In the genomic region with DNA sequence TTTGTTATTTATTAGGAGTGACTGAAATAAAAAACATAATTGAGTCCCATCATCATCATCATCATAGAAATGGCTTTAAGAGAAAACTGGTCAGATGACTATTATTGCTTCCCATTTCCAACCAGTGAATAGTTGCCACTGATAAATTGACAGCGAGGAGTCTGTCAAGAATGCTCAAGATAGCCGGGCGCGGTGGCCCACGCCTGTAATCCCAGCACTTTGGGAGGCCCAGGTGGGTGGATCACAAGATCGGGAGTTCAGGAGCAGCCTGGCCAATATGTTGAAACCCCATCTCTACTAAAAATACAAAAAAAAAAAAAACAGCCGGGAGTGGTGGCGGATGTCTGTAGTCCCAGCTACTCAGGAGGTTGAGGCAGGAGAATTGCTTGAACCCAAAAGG, we compare ENCODE assay signal across 20 cellular contexts. TPM values are rescaled to one million over a fixed set of nuclear protein-coding genes. Genes with fewer than 3 reads are reported as not detected.
DNase-seq lines count a peak whose midpoint lies in the region; ATAC-seq and TF ChIP-seq lines count a peak whose summit lies in the region.
"Had no signal": no experiment of that assay in that cellular context is flagged by ENCODE, and none has a peak within 500 bp of the region (broad histone marks: within the 10 kb centered on the region; RNA-seq: fewer than 3 reads in every experiment).

No MANE protein-coding gene starts in this region.

- H3K27ac Mint-ChIP-seq in Calu3 (ENCODE audit: unreplicated experiment), result no peak overlapping the region
- no peak overlapping the region for H3K27ac Mint-ChIP-seq in activated T-helper 17 cell treated with anti-CD3 and anti-CD28 coated beads, Interleukin-2, amount 50 U/mL, for 72 hours
- peak overlapping the region in 1 of 2 donors; percentile 47 for H3K27ac Mint-ChIP-seq in natural killer cell treated with Interleukin-12 subunit alpha and Interleukin-12 subunit beta and Interleukin-15 and Interleukin-18, amount 100 ng/mL, for 72 hours

- peaks cover 8% of the 10 kb centered on the region for H3K4me1 ChIP-seq in prostate gland (replicated peaks)
- H3K4me1 ChIP-seq: SJSA1 had no signal

- H3K4me1 Mint-ChIP-seq in Calu3 (ENCODE audit: low read depth, unreplicated experiment), result peaks cover 10% of the 10 kb centered on the region
- peaks cover 16% of the 10 kb centered on the region for H3K4me1 Mint-ChIP-seq in activated T-helper 17 cell treated with anti-CD3 and anti-CD28 coated beads, Interleukin-2, amount 50 U/mL, for 72 hours
- H3K4me1 Mint-ChIP-seq in natural killer cell treated with Interleukin-12 subunit alpha and Interleukin-12 subunit beta and Interleukin-15 and Interleukin-18, amount 100 ng/mL, for 72 hours (ENCODE audit: low read depth in 2 of 2), result peaks cover 16 to 21% of the 10 kb centered on the region in 2 donors

- TSS peak; percentile 34 for BruUV-seq in Calu3 (replicated peaks; lab: Mats Ljungman, UMichigan)

- TF ChIP-seq POLR2A in prostate gland (IDR thresholded peaks at IDR 0.05), result no peak

- DNase-seq in Calu3, result no peak
- DNase-seq in epithelial cell of prostate (ENCODE audit: low read depth, low spot score), result no peak
- no peak for DNase-seq in natural killer cell treated with Interleukin-12 subunit alpha and Interleukin-12 subunit beta and Interleukin-15 and Interleukin-18, amount 100 ng/mL, for 72 hours (ENCODE audit: low spot score)
- no peak for DNase-seq in NCI-H1694 treated with DMSO at 0.1 percent for 48 hours (lab: John Stamatoyannopoulos, UW)
- no peak for DNase-seq in prostate gland (ENCODE audit: low spot score)
- DNase-seq: CD4-positive, alpha-beta T cell; DMS153; GOT3; KG1; NCI-H1092 treated with DMSO at 0.1 percent for 48 hours; NCI-H146; NCI-H2029 treated with DMSO at 0.1 percent for 48 hours; NCI-H226; NCI-H524 treated with DMSO at 0.1 percent for 48 hours had no signal

- H3K9me3 Mint-ChIP-seq in Calu3 (ENCODE audit: low read depth, unreplicated experiment), result peaks cover 5% of the 10 kb centered on the region
- H3K9me3 Mint-ChIP-seq in activated T-helper 17 cell treated with anti-CD3 and anti-CD28 coated beads, Interleukin-2, amount 50 U/mL, for 72 hours, result no peaks in the 10 kb centered on the region
- H3K9me3 Mint-ChIP-seq in natural killer cell treated with Interleukin-12 subunit alpha and Interleukin-12 subunit beta and Interleukin-15 and Interleukin-18, amount 100 ng/mL, for 72 hours, result peaks cover 4% of the 10 kb centered on the region

- ATAC-seq in activated T-helper 17 cell treated with anti-CD3 and anti-CD28 coated beads, Interleukin-2, amount 50 U/mL, for 72 hours (replicated peaks), result no peak
- ATAC-seq in natural killer cell treated with Interleukin-12 subunit alpha and Interleukin-12 subunit beta and Interleukin-15 and Interleukin-18, amount 100 ng/mL, for 72 hours, result no peak
- no peak for ATAC-seq in HG03159 (IDR thresholded peaks at IDR 0.05; ENCODE audit: unreplicated experiment)
- ATAC-seq: HCT116, Right ventricle myocardium inferior had no signal

- H3K36me3 ChIP-seq in prostate gland, result no peaks in the 10 kb centered on the region
- H3K36me3 ChIP-seq: SJSA1 had no signal

- peak overlapping the region; percentile 10 for H3K27ac ChIP-seq in epithelial cell of prostate
- H3K27ac ChIP-seq in prostate gland, result no peak overlapping the region
- H3K27ac ChIP-seq: SJSA1 had no signal

- no peak for TF ChIP-seq CTCF in Calu3 (IDR thresholded peaks at IDR 0.05; ENCODE audit: unreplicated experiment)
- TF ChIP-seq CTCF in prostate gland (IDR thresholded peaks at IDR 0.05), result no peak

- H3K27me3 ChIP-seq in prostate gland (replicated peaks; ENCODE audit: insufficient read depth), result no peaks in the 10 kb centered on the region

- H3K4me3 ChIP-seq in prostate gland, result no peak overlapping the region
- H3K4me3 ChIP-seq: SJSA1 had no signal

- no peaks in the 10 kb centered on the region for H3K9me3 ChIP-seq in prostate gland
- H3K9me3 ChIP-seq: SJSA1 had no signal

- CTCF ChIA-PET in Calu3 (lab: Charles Lee), result no interaction called here

- peaks cover 34% of the 10 kb centered on the region for H3K36me3 Mint-ChIP-seq in Calu3 (ENCODE audit: insufficient read depth, unreplicated experiment)
- peaks cover 6% of the 10 kb centered on the region for H3K36me3 Mint-ChIP-seq in activated T-helper 17 cell treated with anti-CD3 and anti-CD28 coated beads, Interleukin-2, amount 50 U/mL, for 72 hours (ENCODE audit: low read depth)
- no peaks in the 10 kb centered on the region for H3K36me3 Mint-ChIP-seq in natural killer cell treated with Interleukin-12 subunit alpha and Interleukin-12 subunit beta and Interleukin-15 and Interleukin-18, amount 100 ng/mL, for 72 hours

- H3K27me3 Mint-ChIP-seq in Calu3 (ENCODE audit: unreplicated experiment), result peaks cover 32% of the 10 kb centered on the region
- H3K27me3 Mint-ChIP-seq in activated T-helper 17 cell treated with anti-CD3 and anti-CD28 coated beads, Interleukin-2, amount 50 U/mL, for 72 hours, result no peaks in the 10 kb centered on the region
- peaks cover 0 to under 1% of the 10 kb centered on the region in 2 donors for H3K27me3 Mint-ChIP-seq in natural killer cell treated with Interleukin-12 subunit alpha and Interleukin-12 subunit beta and Interleukin-15 and Interleukin-18, amount 100 ng/mL, for 72 hours
- H3K27me3 Mint-ChIP-seq: CD4-positive, alpha-beta T cell had no signal

- intact Hi-C loops in Calu3 (cut with micrococcal nuclease; ENCODE audit: unreplicated experiment) (no loop called here), prostate gland (cut with DNase I) (no loop called here)

- peak overlapping the region; percentile 54 for H3K4me3 Mint-ChIP-seq in Calu3 (ENCODE audit: low read depth, unreplicated experiment)
- peak overlapping the region; percentile 86 for H3K4me3 Mint-ChIP-seq in activated T-helper 17 cell treated with anti-CD3 and anti-CD28 coated beads, Interleukin-2, amount 50 U/mL, for 72 hours
- H3K4me3 Mint-ChIP-seq in natural killer cell treated with Interleukin-12 subunit alpha and Interleukin-12 subunit beta and Interleukin-15 and Interleukin-18, amount 100 ng/mL, for 72 hours, result peak overlapping the region; percentile 63

- WGBS in prostate gland, result 91% methylated on average over 8 of the region's 8 CpGs

RNA-seq across cellular contexts. Expression of gene WBP2NL, which starts 1.9 kb away (rescaled TPM):
- 2.8 and 3.7 TPM in 2 replicates for total RNA-seq in Calu3 (2022)
- 1 to 10 TPM in 1 of 2 donors, under 1 TPM in 1; 0.50 to 2.1 TPM for total RNA-seq in activated T-helper 17 cell treated with anti-CD3 and anti-CD28 coated beads, Interleukin-2, amount 50 U/mL, for 72 hours
- total RNA-seq in natural killer cell treated with Interleukin-12 subunit alpha and Interleukin-12 subunit beta and Interleukin-15 and Interleukin-18, amount 100 ng/mL, for 72 hours, result 1 to 10 TPM; 1.5 to 1.7 TPM
- 10 to 100 TPM in 1 of 2 donors, 1 to 10 TPM in 1; 1.6 to 12.7 TPM for total RNA-seq in prostate gland
- total RNA-seq: G401, SJSA1 had no signal

RNA-seq across cellular contexts. Expression of gene SEPTIN3, which starts 31.2 kb away (rescaled TPM):
- total RNA-seq in Calu3 (2022), result 3.2 and 3.4 TPM in 2 replicates
- 1 to 10 TPM; 2.1 to 4.1 TPM for total RNA-seq in activated T-helper 17 cell treated with anti-CD3 and anti-CD28 coated beads, Interleukin-2, amount 50 U/mL, for 72 hours
- total RNA-seq in natural killer cell treated with Interleukin-12 subunit alpha and Interleukin-12 subunit beta and Interleukin-15 and Interleukin-18, amount 100 ng/mL, for 72 hours, result under 1 TPM; 0.14 to 0.25 TPM
- total RNA-seq in prostate gland, result 1 to 10 TPM in 1 of 2 donors, under 1 TPM in 1; 0.46 to 2.3 TPM
- total RNA-seq: SJSA1 had no signal

RNA-seq across cellular contexts. Expression of gene CENPM, which starts 53.5 kb away (rescaled TPM):
- total RNA-seq in Calu3 (2022), result 46.7 and 69.3 TPM in 2 replicates
- 10 to 100 TPM; 62.3 to 90.5 TPM for total RNA-seq in activated T-helper 17 cell treated with anti-CD3 and anti-CD28 coated beads, Interleukin-2, amount 50 U/mL, for 72 hours
- 100 to 1,000 TPM in 1 of 2 donors, 10 to 100 TPM in 1; 34.7 to 115 TPM for total RNA-seq in natural killer cell treated with Interleukin-12 subunit alpha and Interleukin-12 subunit beta and Interleukin-15 and Interleukin-18, amount 100 ng/mL, for 72 hours
- 10 to 100 TPM; 10.3 to 10.8 TPM for total RNA-seq in prostate gland
